ENCODE assay signal across 1 cellular context in the genomic region with DNA sequence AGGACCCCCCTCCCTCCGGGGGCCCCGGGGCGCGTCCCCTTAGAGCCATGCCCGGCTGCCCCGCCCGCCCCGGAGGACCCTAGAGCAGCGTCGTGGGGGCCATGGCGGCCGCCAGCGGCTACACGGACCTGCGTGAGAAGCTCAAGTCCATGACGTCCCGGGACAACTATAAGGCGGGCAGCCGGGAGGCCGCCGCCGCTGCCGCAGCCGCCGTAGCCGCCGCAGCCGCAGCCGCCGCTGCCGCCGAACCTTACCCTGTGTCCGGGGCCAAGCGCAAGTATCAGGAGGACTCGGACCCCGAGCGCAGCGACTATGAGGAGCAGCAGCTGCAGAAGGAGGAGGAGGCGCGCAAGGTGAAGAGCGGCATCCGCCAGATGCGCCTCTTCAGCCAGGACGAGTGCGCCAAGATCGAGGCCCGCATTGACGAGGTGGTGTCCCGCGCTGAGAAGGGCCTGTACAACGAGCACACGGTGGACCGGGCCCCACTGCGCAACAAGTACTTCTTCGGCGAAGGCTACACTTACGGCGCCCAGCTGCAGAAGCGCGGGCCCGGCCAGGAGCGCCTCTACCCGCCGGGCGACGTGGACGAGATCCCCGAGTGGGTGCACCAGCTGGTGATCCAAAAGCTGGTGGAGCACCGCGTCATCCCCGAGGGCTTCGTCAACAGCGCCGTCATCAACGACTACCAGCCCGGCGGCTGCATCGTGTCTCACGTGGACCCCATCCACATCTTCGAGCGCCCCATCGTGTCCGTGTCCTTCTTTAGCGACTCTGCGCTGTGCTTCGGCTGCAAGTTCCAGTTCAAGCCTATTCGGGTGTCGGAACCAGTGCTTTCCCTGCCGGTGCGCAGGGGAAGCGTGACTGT.
TF ChIP-seq lines count a peak whose summit lies in the region.

No MANE protein-coding gene starts in this region.

TF ChIP-seq in H1, 55 proteins besides CTCF, POLR2A, EP300 and RAD21:
- TF ChIP-seq CEBPB (IDR thresholded peaks at IDR 0.05; ENCODE audit: low read depth, low read length) (no peak), USF2 (IDR thresholded peaks at IDR 0.05; ENCODE audit: low read length) (no peak), HDAC6 (IDR thresholded peaks at IDR 0.05; ENCODE audit: low read depth, low read length) (no peak), SIRT6 (IDR thresholded peaks at IDR 0.05; ENCODE audit: low read length) (no peak), BRCA1 (IDR thresholded peaks at IDR 0.05; ENCODE audit: low read depth, low read length) (no peak), PHF8 (conservative IDR thresholded peaks at IDR 0.05; ENCODE audit: low read depth, low read length) (no peak), ATF3 (IDR thresholded peaks at IDR 0.05; ENCODE audit: insufficient read depth, low read depth, low read length) (no peak), RXRA (IDR thresholded peaks at IDR 0.05; ENCODE audit: insufficient read depth, low read depth, low read length) (no peak), TBP (IDR thresholded peaks at IDR 0.05; ENCODE audit: low read depth, low read length) (no peak), MAFK (IDR thresholded peaks at IDR 0.05; ENCODE audit: low read depth, low read length) (no peak), RNF2 (IDR thresholded peaks at IDR 0.05; ENCODE audit: borderline replicate concordance, low read depth, low read length, missing control alignments, poor library complexity, severe bottlenecking) (no peak), RFX5 (IDR thresholded peaks at IDR 0.05; ENCODE audit: borderline replicate concordance, low read depth, low read length) (no peak), HDAC2 (IDR thresholded peaks at IDR 0.05; ENCODE audit: borderline replicate concordance in 1 of 2, low read depth in 2 of 2, low read length in 2 of 2) (no peak; a peak in 1 of 4 replicates), SP2 (IDR thresholded peaks at IDR 0.05; ENCODE audit: low read length) (no peak), KDM4A (IDR thresholded peaks at IDR 0.05; ENCODE audit: low read depth, low read length, severe bottlenecking) (peak; percentile 15), ZNF274 (IDR thresholded peaks at IDR 0.05; ENCODE audit: borderline replicate concordance, extremely low read depth, low read length) (no peak), CBX8 (IDR thresholded peaks at IDR 0.05; ENCODE audit: borderline replicate concordance, low read depth, low read length) (no peak), TEAD4 (IDR thresholded peaks at IDR 0.05; ENCODE audit: low read depth, low read length) (no peak), KDM5A (IDR thresholded peaks at IDR 0.05; ENCODE audit: low read length) (no peak), POU5F1 (IDR thresholded peaks at IDR 0.05; ENCODE audit: low read depth, low read length) (no peak), KDM1A (IDR thresholded peaks at IDR 0.05; ENCODE audit: borderline replicate concordance, low read length) (no peak), SAP30 (IDR thresholded peaks at IDR 0.05; ENCODE audit: insufficient read depth, insufficient replicate concordance, low read length) (peak; percentile 35), JUN (IDR thresholded peaks at IDR 0.05; ENCODE audit: low read depth, low read length) (no peak), NRF1 (IDR thresholded peaks at IDR 0.05; ENCODE audit: low read depth, low read length) (no peak), BCL11A (IDR thresholded peaks at IDR 0.05; ENCODE audit: low read depth in 2 of 2, low read length in 2 of 2) (no peak), TCF12 (IDR thresholded peaks at IDR 0.05; ENCODE audit: low read depth, low read length) (no peak), NANOG (IDR thresholded peaks at IDR 0.05; ENCODE audit: insufficient read depth, low read depth, low read length, poor library complexity, severe bottlenecking) (no peak), TAF7 (optimal IDR thresholded peaks at IDR 0.05; ENCODE audit: borderline replicate concordance, low read depth, low read length) (no peak), RBBP5 (IDR thresholded peaks at IDR 0.05; ENCODE audit: borderline replicate concordance, low read depth, low read length) (peak; percentile 65; the same call in 1 of the 2 replicates), CBX5 (IDR thresholded peaks at IDR 0.05; ENCODE audit: low read depth, low read length) (no peak), CHD7 (IDR thresholded peaks at IDR 0.05; ENCODE audit: insufficient replicate concordance, low read length) (no peak), SIN3A (conservative IDR thresholded peaks at IDR 0.05 in 1 of 2, IDR thresholded peaks at IDR 0.05 in 1 of 2; ENCODE audit: low read depth in 1 of 2, low read length in 2 of 2) (0 out of 4 replicates have a peak, but pooled peaks of 1 of the 2 experiments have one; percentile 7), CTBP2 (IDR thresholded peaks at IDR 0.05; ENCODE audit: borderline replicate concordance, insufficient read depth, insufficient read length, low read length) (no peak), POLR2AphosphoS5 (IDR thresholded peaks at IDR 0.05; ENCODE audit: low read depth, low read length) (no peak), ATF2 (IDR thresholded peaks at IDR 0.05; ENCODE audit: low read length) (no peak), SIX5 (IDR thresholded peaks at IDR 0.05; ENCODE audit: low read depth, low read length) (no peak), EZH2 (IDR thresholded peaks at IDR 0.05; ENCODE audit: low read depth, low read length, severe bottlenecking) (no peak), SP1 (IDR thresholded peaks at IDR 0.05; ENCODE audit: low read depth, low read length) (no peak), CREB1 (IDR thresholded peaks at IDR 0.05) (peak; percentile 78), BACH1 (IDR thresholded peaks at IDR 0.05; ENCODE audit: low read length) (peak; percentile 49; the same call in 1 of the 2 replicates), E2F6 (IDR thresholded peaks at IDR 0.05) (no peak), GABPA (IDR thresholded peaks at IDR 0.05; ENCODE audit: borderline replicate concordance, insufficient read depth, low read length) (no peak), JUND (IDR thresholded peaks at IDR 0.05; ENCODE audit: low read length) (no peak), SRF (IDR thresholded peaks at IDR 0.05; ENCODE audit: low read depth, low read length) (no peak), EGR1 (IDR thresholded peaks at IDR 0.05; ENCODE audit: borderline replicate concordance, low read depth, low read length) (no peak), CHD1 (IDR thresholded peaks at IDR 0.05; ENCODE audit: low read depth, low read length) (no peak), CHD2 (IDR thresholded peaks at IDR 0.05; ENCODE audit: low read length) (no peak), TAF1 (IDR thresholded peaks at IDR 0.05; ENCODE audit: low read depth, low read length) (no peak), ASH2L (IDR thresholded peaks at IDR 0.05; ENCODE audit: low read length) (no peak), YY1 (IDR thresholded peaks at IDR 0.05; ENCODE audit: low read depth, low read length) (no peak), SUZ12 (IDR thresholded peaks at IDR 0.05; ENCODE audit: low read length) (no peak), GTF2F1 (IDR thresholded peaks at IDR 0.05; ENCODE audit: borderline replicate concordance, low read depth, low read length) (no peak), FOSL1 (IDR thresholded peaks at IDR 0.05; ENCODE audit: insufficient read depth, low read depth, low read length) (no peak), SP4 (IDR thresholded peaks at IDR 0.05; ENCODE audit: low read length) (no peak)
- TF ChIP-seq, protein P1, sequence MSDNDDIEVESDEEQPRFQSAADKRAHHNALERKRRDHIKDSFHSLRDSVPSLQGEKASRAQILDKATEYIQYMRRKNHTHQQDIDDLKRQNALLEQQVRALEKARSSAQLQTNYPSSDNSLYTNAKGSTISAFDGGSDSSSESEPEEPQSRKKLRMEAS (IDR thresholded peaks at IDR 0.05), result peak; percentile 36; the same call in 1 of the 2 replicates
